In genomic region chr5:138755084-138755748, GRCh38 we compare ENCODE assay signal across 8 cellular contexts. TPM values are rescaled to one million over a fixed set of nuclear protein-coding genes. Genes with fewer than 3 reads are reported as not detected.
DNase-seq lines count a peak whose midpoint lies in the region; ATAC-seq, FAIRE-seq and TF ChIP-seq lines count a peak whose summit lies in the region.

No MANE protein-coding gene starts in this region.

- peak overlapping the region; percentile 61 for H3K4me2 ChIP-seq in GM12878 (ENCODE audit: control insufficient read depth, insufficient read depth)

- H3K4me1 ChIP-seq in GM12878 (ENCODE audit: control insufficient read depth, insufficient read depth, low read length) = peaks cover 8% of the 10 kb centered on the region
- H3K4me1 ChIP-seq in naive thymus-derived CD4-positive, alpha-beta T cell (ENCODE audit: control insufficient read depth in 2 of 2, insufficient read depth in 2 of 2, low read length in 2 of 2) = peaks cover 6 to 7% of the 10 kb centered on the region in 2 donors

- H3K36me3 ChIP-seq in GM12878 (ENCODE audit: control insufficient read depth in 2 of 2, insufficient read depth in 2 of 2, low read length in 1 of 2) = no peaks in the 10 kb centered on the region; a peak in 3 of 4 replicates
- H3K36me3 ChIP-seq in naive thymus-derived CD4-positive, alpha-beta T cell (ENCODE audit: control insufficient read depth in 2 of 3, insufficient read depth in 3 of 3, low read length in 3 of 3) = no peaks in the 10 kb centered on the region

- 0 out of 4 replicates have a peak, but pooled peaks of 1 of the 2 experiments have one; percentile 16 for TF ChIP-seq EP300 in GM12878 (IDR thresholded peaks at IDR 0.05; ENCODE audit: borderline replicate concordance in 1 of 2, control insufficient read depth in 1 of 2, low read depth in 2 of 2, low read length in 2 of 2)

- DNase-seq in GM12878 (ENCODE audit: low read depth, low spot score) (peak; percentile 35), kidney tubule cell (ENCODE audit: low spot score) (no peak), NOMO-1 (lab: John Stamatoyannopoulos, UW; ENCODE audit: unreplicated experiment in 2 of 2) (no peak), epidermal melanocyte (ENCODE audit: insufficient read length, low spot score) (no peak)
- no peak for DNase-seq in naive thymus-derived CD4-positive, alpha-beta T cell

- peaks cover 37 to 57% (median 46%) of the 10 kb centered on the region in 5 donors for H3K27me3 Mint-ChIP-seq in naive thymus-derived CD4-positive, alpha-beta T cell

- POLR2A ChIA-PET in GM12878 (lab: Charles Lee) = interaction anchor here (0.7 kb wide), 1 partner anchor 38 kb away, joined by 3 read pairs; no protein-coding TSS in a partner anchor
- POLR2A ChIA-PET in naive thymus-derived CD4-positive, alpha-beta T cell (lab: Charles Lee) = no interaction called here

- 7% methylated on average over 5 of the region's 5 CpGs for WGBS in GM12878 (ENCODE audit: insufficient coverage, insufficient replicate concordance, low lambda C conversion rate, missing lambda C conversion rate)

- peaks cover 50% of the 10 kb centered on the region for H3K79me2 ChIP-seq in GM12878 (ENCODE audit: control insufficient read depth, insufficient read depth, low read length)

- FAIRE-seq in GM12878 (lab: Jason Lieb, UNC) = peak; percentile 54

- peaks cover 0 to 20% (median 3%) of the 10 kb centered on the region in 5 donors for H3K36me3 Mint-ChIP-seq in naive thymus-derived CD4-positive, alpha-beta T cell

- no peak for TF ChIP-seq CTCF in C4-2B (conservative IDR thresholded peaks at IDR 0.05)
- TF ChIP-seq CTCF in GM12878 (IDR thresholded peaks at IDR 0.05 in 2 of 3, conservative IDR thresholded peaks at IDR 0.05 in 1 of 3; ENCODE audit: control insufficient read depth in 2 of 3, extremely low read depth in 1 of 3, insufficient read depth in 1 of 3, low read depth in 3 of 3, low read length in 3 of 3) = no peak

- in situ Hi-C loops in GM12878 (cut with MboI) = no loop called here

- H4K20me1 ChIP-seq in GM12878 (ENCODE audit: control insufficient read depth, insufficient read depth) = no peaks in the 10 kb centered on the region

- no peak overlapping the region for H2AFZ ChIP-seq in GM12878 (ENCODE audit: control insufficient read depth, low read depth, low read length)

- H3K9me3 ChIP-seq in GM12878 (replicated peaks; ENCODE audit: control insufficient read depth, insufficient read depth, low read length) = no peaks in the 10 kb centered on the region; the same call in 1 of the 3 replicates
- peaks cover 0 to 9% (median 0%) of the 10 kb centered on the region in 3 experiments for H3K9me3 ChIP-seq in naive thymus-derived CD4-positive, alpha-beta T cell (ENCODE audit: control insufficient read depth in 2 of 3, low read length in 3 of 3)

- peak overlapping the region in 1 of 9 donors; percentile 75 for H3K27ac Mint-ChIP-seq in naive thymus-derived CD4-positive, alpha-beta T cell

- SMC1A ChIA-PET in GM12878 (lab: Charles Lee; ENCODE audit: uncharacterized antibody, unreplicated experiment) = interaction anchor here (1.3 kb wide), 1 partner anchor 12 kb away, joined by 4 read pairs; no protein-coding TSS in a partner anchor

- H3K27me3 ChIP-seq in GM12878 (replicated peaks in 1 of 2; ENCODE audit: control insufficient read depth in 2 of 2, insufficient read depth in 2 of 2, low read length in 1 of 2) = no peaks in the 10 kb centered on the region; a peak in 1 of 4 replicates
- no peaks in the 10 kb centered on the region for H3K27me3 ChIP-seq in naive thymus-derived CD4-positive, alpha-beta T cell (ENCODE audit: control insufficient read depth in 2 of 2, insufficient read depth in 2 of 2, low read length in 2 of 2)

- TF ChIP-seq POLR2A in GM12878 (IDR thresholded peaks at IDR 0.05; ENCODE audit: low read depth, low read length) = no peak

- H3K4me1 Mint-ChIP-seq in naive thymus-derived CD4-positive, alpha-beta T cell = peaks cover 8 to 23% (median 15%) of the 10 kb centered on the region in 7 donors

- ATAC-seq in GM21786 (IDR thresholded peaks at IDR 0.05; ENCODE audit: unreplicated experiment) (peak; percentile 59), GM12878 (peak; percentile 83), GM21723 (IDR thresholded peaks at IDR 0.05; ENCODE audit: unreplicated experiment) (no peak)
- no peak for ATAC-seq in naive thymus-derived CD4-positive, alpha-beta T cell

- peak overlapping the region; percentile 97 for H3K4me3 ChIP-seq in GM12878
- H3K4me3 ChIP-seq in naive thymus-derived CD4-positive, alpha-beta T cell (ENCODE audit: low read length) = no peak overlapping the region

- TF ChIP-seq RAD21 in GM12878 (IDR thresholded peaks at IDR 0.05; ENCODE audit: insufficient read depth, low read depth, low read length) = 0 out of 2 replicates have a peak, but pooled peaks have one; percentile 4

- RAD21 ChIA-PET in GM12878 (lab: Charles Lee; ENCODE audit: unreplicated experiment) = no interaction called here

- no TSS peak for BruUV-seq in GM12878 (replicated peaks; lab: Mats Ljungman, UMichigan)

- peak overlapping the region in 7 of 10 donors; percentile 7 to 78 (median 50) for H3K4me3 Mint-ChIP-seq in naive thymus-derived CD4-positive, alpha-beta T cell

- CTCF ChIA-PET in GM12878 (lab: Yijun Ruan, JAX) = no interaction called here
- CTCF ChIA-PET in naive thymus-derived CD4-positive, alpha-beta T cell (lab: Charles Lee) = no interaction called here

- no peak overlapping the region for H3K9ac ChIP-seq in GM12878 (ENCODE audit: control insufficient read depth, insufficient read depth, low read length)

- intact Hi-C loops in GM12878 (cut with micrococcal nuclease; ENCODE audit: unreplicated experiment) = no loop called here
- intact Hi-C loops in naive thymus-derived CD4-positive, alpha-beta T cell (cut with micrococcal nuclease) = loop anchor here in 1 of 2 donors (10.0 kb wide), 1 partner anchor 100 kb away; no protein-coding TSS in a partner anchor

- H3K9me3 Mint-ChIP-seq in naive thymus-derived CD4-positive, alpha-beta T cell = peaks cover 0 to 40% (median 7%) of the 10 kb centered on the region in 11 donors

- H3K27ac ChIP-seq in C4-2B (peak overlapping the region; percentile 91), GM12878 (ENCODE audit: control insufficient read depth, insufficient read depth) (no peak overlapping the region; the same call in 1 of the 2 replicates)
- H3K27ac ChIP-seq in naive thymus-derived CD4-positive, alpha-beta T cell (ENCODE audit: low read depth, low read length) = no peak overlapping the region

TF ChIP-seq in GM12878, 131 proteins besides CTCF, POLR2A, EP300 and RAD21 (continues in another document):
- TF ChIP-seq TCF3 (IDR thresholded peaks at IDR 0.05; ENCODE audit: borderline replicate concordance, insufficient read depth, low read depth, low read length) (no peak), WRNIP1 (IDR thresholded peaks at IDR 0.05; ENCODE audit: borderline replicate concordance, low read depth, low read length) (no peak), MTA2 (IDR thresholded peaks at IDR 0.05; ENCODE audit: low read depth) (0 out of 2 replicates have a peak, but pooled peaks have one; percentile 52), ZNF217 (IDR thresholded peaks at IDR 0.05) (peak; percentile 68; the same call in 1 of the 2 replicates), SRF (IDR thresholded peaks at IDR 0.05; ENCODE audit: low read depth in 2 of 2, low read length in 2 of 2) (no peak), RAD51 (IDR thresholded peaks at IDR 0.05) (no peak), ETV6 (conservative IDR thresholded peaks at IDR 0.05 in 1 of 2, IDR thresholded peaks at IDR 0.05 in 1 of 2; ENCODE audit: borderline replicate concordance in 1 of 2, low read depth in 1 of 2) (0 out of 4 replicates have a peak, but pooled peaks of 1 of the 2 experiments have one; percentile 40)

RNA-seq across cellular contexts. Expression of gene CTNNA1, which starts 2.0 kb away (rescaled TPM):
- total RNA-seq in GM12878 (2013; cell fraction: nucleolus; rRNA removed) = 151 and 155 TPM in 2 replicates
- total RNA-seq in GM12878 (2014; rRNA removed) = 91.5 and 101 TPM in 2 replicates
- 84.9 and 85.4 TPM in 2 replicates for total RNA-seq in GM12878 (2014; rRNA removed; fragmentation: Illumina TruSeq; extraction: Trizol)
- total RNA-seq in GM12878 (2021) = 104 and 109 TPM in 2 replicates
- 35.5 TPM for polyA plus RNA-seq in GM12878 (2011; ENCODE audit: low read depth)
- 24.5 and 32.6 TPM in 2 replicates for polyA plus RNA-seq in GM12878 (2011; rRNA removed)
- 50.4 and 52.3 TPM in 2 replicates for polyA plus RNA-seq in GM12878 (2011; cell fraction: cytosol; rRNA removed)
- polyA plus RNA-seq in GM12878 (2011; cell fraction: nucleus; rRNA removed) = 46.6 and 67.1 TPM in 2 replicates
- 53.1 and 54.1 TPM in 2 replicates for polyA plus RNA-seq in GM12878 (2012)
- 85.3 and 88.3 TPM in 2 replicates for polyA plus RNA-seq in GM12878 (2014; fragmentation: Illumina TruSeq; extraction: Trizol)
- polyA plus RNA-seq in GM12878 (2014; fragmentation: Nextera tagmentation; extraction: Ambion mirVana) = 10 to 100 TPM; 48.7 to 53.3 TPM
- 62.1 and 65.5 TPM in 2 replicates for polyA plus RNA-seq in GM12878 (2014; rRNA removed)
- polyA plus RNA-seq in GM12878 (2016; fragmentation: Nextera tagmentation; extraction: Ambion mirVana) = 10 to 100 TPM; 47.5 to 47.8 TPM
- polyA minus RNA-seq in GM12878 (2011; rRNA and poly(A)+ RNA removed) = 41.9 and 53.4 TPM in 2 replicates
- polyA minus RNA-seq in GM12878 (2011; cell fraction: cytosol; rRNA and poly(A)+ RNA removed) = 46.5 and 59.8 TPM in 2 replicates
- 19.9 and 35.6 TPM in 2 replicates for polyA minus RNA-seq in GM12878 (2011; cell fraction: nucleus; rRNA and poly(A)+ RNA removed)
- 10 to 100 TPM in 2 of 5 experiments, 1 to 10 TPM in 3; 3.7 to 52.9 (median 7.1) TPM for total RNA-seq in naive thymus-derived CD4-positive, alpha-beta T cell
- under 1 TPM; 0.78 to 0.92 TPM for polyA plus RNA-seq in naive thymus-derived CD4-positive, alpha-beta T cell

Comparison
In these comparisons a context has a peak if more than half of its experiments do, and no peak if none do; other contexts are left out.
1. ATAC-seq: peak in GM21786 (single experiment) and GM12878 (single experiment); none in naive thymus-derived CD4-positive, alpha-beta T cell (single experiment) and GM21723 (single experiment).